In genomic region chr16:10944249-10945064, GRCh38 we compare ENCODE assay signal across 8 cellular contexts. TPM values are rescaled to one million over a fixed set of nuclear protein-coding genes. Genes with fewer than 3 reads are reported as not detected.
DNase-seq lines count a peak whose midpoint lies in the region; ATAC-seq and TF ChIP-seq lines count a peak whose summit lies in the region.

Gene CLEC16A (plus strand): TSS chr16:10944564. CDS start chr16:10944718, 154 bp downstream.

- H3K27ac ChIP-seq in SJSA1 (no peak within 1 kb of the TSS), foreskin keratinocyte (no peak within 1 kb of the TSS), neural progenitor cell (no peak within 1 kb of the TSS), stomach smooth muscle (ENCODE audit: low read length) (peak within 1 kb of the TSS; percentile 73)

- H3K27me3 ChIP-seq in SJSA1 (replicated peaks): no peaks in the 10 kb centered on the region
- no peaks in the 10 kb centered on the region for H3K27me3 ChIP-seq in foreskin keratinocyte
- H3K27me3 ChIP-seq in neural progenitor cell: peaks cover 16% of the 10 kb centered on the region
- H3K27me3 ChIP-seq in stomach smooth muscle (ENCODE audit: control insufficient read depth in 1 of 2, insufficient read depth in 2 of 2, low read length in 2 of 2): no peaks in the 10 kb centered on the region

- peaks cover 55% of the 10 kb centered on the region for H3K4me1 Mint-ChIP-seq in neural progenitor cell

- DNase-seq in GM03348 (ENCODE audit: low spot score): peak; percentile 97
- peak; percentile 93 for DNase-seq in HEK293T (ENCODE audit: extremely low spot score)
- peak; percentile 92 for DNase-seq in MV-4-11 (lab: John Stamatoyannopoulos, UW)
- peak; percentile 89 to 96 for DNase-seq in SJSA1 (ENCODE audit: low read depth in 1 of 2, low spot score in 2 of 2)
- DNase-seq in activated gamma-delta T cell treated with anti-CD3 and anti-CD28 coated beads, Interleukin-2, amount 50 U/mL, for 16 hours (ENCODE audit: low read depth): peak; percentile 89
- peak; percentile 76 to 87 for DNase-seq in foreskin keratinocyte
- DNase-seq in neural progenitor cell (ENCODE audit: low spot score): peak; percentile 98

- TF ChIP-seq CTCF in foreskin keratinocyte (conservative IDR thresholded peaks at IDR 0.05) (no peak), neural progenitor cell (IDR thresholded peaks at IDR 0.05) (peak; percentile 6)

- peak within 1 kb of the TSS; percentile 83 for H3K4me3 ChIP-seq in SJSA1
- peak within 1 kb of the TSS; percentile 95 for H3K4me3 ChIP-seq in neural progenitor cell
- H3K4me3 ChIP-seq in stomach smooth muscle (ENCODE audit: low read length in 2 of 2): peak within 1 kb of the TSS; percentile 91 to 95

- peaks cover 32% of the 10 kb centered on the region for H3K79me2 ChIP-seq in neural progenitor cell (ENCODE audit: low read depth)

- H3K4me2 ChIP-seq in neural progenitor cell: peak within 1 kb of the TSS; percentile 84

- POLR2A ChIA-PET in HEK293T (lab: Yijun Ruan, JAX): interaction anchor here (0.6 kb wide), 1 partner anchor 9 kb away, joined by 3 read pairs; no protein-coding TSS in a partner anchor

- H3K27me3 Mint-ChIP-seq in neural progenitor cell (ENCODE audit: insufficient read depth, low read depth): no peaks in the 10 kb centered on the region

- CTCF ChIA-PET in HEK293T (lab: Yijun Ruan, JAX): interaction anchor here (1.2 kb wide), 1 partner anchor 9 kb away, joined by 4 read pairs; no protein-coding TSS in a partner anchor

- H3K9me3 ChIP-seq in SJSA1 (replicated peaks) (no peaks in the 10 kb centered on the region), neural progenitor cell (ENCODE audit: low read depth) (no peaks in the 10 kb centered on the region), stomach smooth muscle (ENCODE audit: control insufficient read depth in 2 of 2, low read length in 2 of 2) (no peaks in the 10 kb centered on the region)

- peak within 1 kb of the TSS; percentile 88 for H2AFZ ChIP-seq in neural progenitor cell (replicated peaks)

- H3K4me3 Mint-ChIP-seq in neural progenitor cell: peak within 1 kb of the TSS; percentile 88

- no peaks in the 10 kb centered on the region for H3K9me3 Mint-ChIP-seq in neural progenitor cell

- H3K36me3 ChIP-seq in SJSA1 (peaks cover 5% of the 10 kb centered on the region; the same call in 1 of the 2 replicates), neural progenitor cell (no peaks in the 10 kb centered on the region), stomach smooth muscle (ENCODE audit: control insufficient read depth in 2 of 2, insufficient read depth in 2 of 2, low read length in 2 of 2) (no peaks in the 10 kb centered on the region)

- ATAC-seq in foreskin keratinocyte: peak; percentile 83

- H3K27ac Mint-ChIP-seq in neural progenitor cell: no peak within 1 kb of the TSS

- H3K4me1 ChIP-seq in SJSA1 (replicated peaks): peaks cover 22% of the 10 kb centered on the region
- H3K4me1 ChIP-seq in foreskin keratinocyte: peaks cover 18% of the 10 kb centered on the region
- peaks cover 38% of the 10 kb centered on the region for H3K4me1 ChIP-seq in neural progenitor cell
- peaks cover 52% of the 10 kb centered on the region for H3K4me1 ChIP-seq in stomach smooth muscle (ENCODE audit: control insufficient read depth, insufficient read depth, low read length)

- peaks cover 36% of the 10 kb centered on the region for H4K20me1 ChIP-seq in neural progenitor cell (ENCODE audit: low read depth)

- H3F3A ChIP-seq in neural progenitor cell (ENCODE audit: low read depth): peaks cover 26% of the 10 kb centered on the region

- H3K9ac ChIP-seq in neural progenitor cell: peak within 1 kb of the TSS; percentile 57
- H3K9ac ChIP-seq in stomach smooth muscle (ENCODE audit: low read length in 2 of 2): peak within 1 kb of the TSS; percentile 80 to 83

- no peaks in the 10 kb centered on the region for H3K36me3 Mint-ChIP-seq in neural progenitor cell

TF ChIP-seq in HEK293T, 16 proteins besides CTCF, POLR2A, EP300 and RAD21:
- TF ChIP-seq FOXM1 (IDR thresholded peaks at IDR 0.05; ENCODE audit: borderline replicate concordance) (no peak), ELF4 (IDR thresholded peaks at IDR 0.05) (peak; percentile 67)

RNA-seq across cellular contexts. Expression of gene CLEC16A, which starts in this region (rescaled TPM):
- total RNA-seq in SJSA1 (2014; rRNA removed; shearing (Covaris generic)): 14.8 and 19.1 TPM in 2 replicates
- total RNA-seq in foreskin keratinocyte (21.0 and 22.0 TPM in 2 replicates), neural progenitor cell (ENCODE audit: low replicate concordance) (7.8 and 11.9 TPM in 2 replicates)
- polyA plus RNA-seq in foreskin keratinocyte: 11.4 and 12.0 TPM in 2 replicates
